1 cellular context compared by ENCODE assay signal in the genomic region with DNA sequence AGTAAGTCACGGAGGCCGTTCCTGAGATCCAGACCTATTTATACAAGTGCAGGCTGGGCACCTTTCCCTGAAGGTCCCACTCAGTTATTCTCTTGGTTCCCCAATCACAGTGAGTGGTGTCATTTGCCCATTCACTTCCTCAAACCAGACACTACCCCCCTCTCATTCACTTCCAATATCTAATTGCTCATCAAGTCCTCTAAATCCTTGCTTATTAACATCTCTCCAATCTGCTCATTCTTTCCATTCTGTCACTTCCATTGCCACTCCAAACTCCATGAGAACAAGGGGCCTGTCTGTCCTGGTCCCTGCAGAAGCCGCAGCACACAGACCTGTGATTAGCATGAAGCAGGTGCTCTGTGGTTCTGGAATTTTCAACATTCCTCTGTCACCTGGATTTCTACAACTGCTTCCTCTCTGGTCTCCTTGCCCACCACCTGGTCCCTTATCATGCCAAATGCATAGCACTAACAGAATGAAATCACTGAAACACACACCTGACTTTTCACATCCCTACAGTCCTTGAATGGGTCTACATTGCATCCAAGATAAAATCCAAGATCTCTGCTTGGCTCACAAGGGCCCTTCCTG.
TF ChIP-seq lines count a peak whose summit lies in the region.

No MANE protein-coding gene starts in this region.

TF ChIP-seq in IMR-90, 13 proteins besides CTCF, POLR2A, EP300 and RAD21:
- TF ChIP-seq CEBPB (IDR thresholded peaks at IDR 0.05; ENCODE audit: low read depth, low read length): no peak
- TF ChIP-seq NFE2L2 (IDR thresholded peaks at IDR 0.05; ENCODE audit: low read depth, low read length): no peak
- no peak for TF ChIP-seq RFX5 (IDR thresholded peaks at IDR 0.05; ENCODE audit: low read depth, low read length)
